14 cellular contexts compared by ENCODE assay signal in the genomic region with DNA sequence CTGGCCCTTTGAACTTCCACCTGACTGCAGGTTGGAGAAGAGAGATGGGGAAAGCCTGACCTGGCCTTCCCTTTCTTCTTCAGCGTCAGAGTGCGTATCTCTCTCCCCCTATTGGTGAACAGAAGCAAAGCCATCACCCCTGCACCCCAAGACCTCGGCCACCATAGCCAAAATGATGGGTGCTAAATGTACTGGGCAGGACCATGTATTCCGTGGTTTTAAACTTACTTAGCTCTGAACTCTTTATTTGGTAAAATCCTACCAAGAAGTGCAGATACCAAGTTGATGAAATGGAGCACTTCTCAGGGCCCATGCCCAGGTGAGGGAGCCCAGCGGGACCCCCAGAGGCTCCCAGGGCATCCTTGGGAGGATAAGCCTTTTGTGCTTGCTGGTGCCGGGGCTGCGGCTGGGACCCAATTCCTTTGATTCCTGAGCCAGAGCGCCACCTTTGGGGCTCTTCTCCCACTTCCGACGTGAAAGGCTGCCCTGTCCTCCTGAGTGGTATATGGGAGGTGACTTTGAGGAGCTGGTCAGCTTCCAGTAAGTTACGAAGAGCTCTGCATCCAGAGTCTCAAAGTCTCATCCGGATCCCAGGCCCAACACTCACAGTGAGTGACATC. TPM values are rescaled to one million over a fixed set of nuclear protein-coding genes. Genes with fewer than 3 reads are reported as not detected.
DNase-seq lines count a peak whose midpoint lies in the region; ATAC-seq and TF ChIP-seq lines count a peak whose summit lies in the region.
"Had no signal": no experiment of that assay in that cellular context is flagged by ENCODE, and none has a peak within 500 bp of the region (broad histone marks: within the 10 kb centered on the region; RNA-seq: fewer than 3 reads in every experiment).

No MANE protein-coding gene starts in this region.

- peaks cover 95% of the 10 kb centered on the region for H4K20me1 ChIP-seq in neural progenitor cell (ENCODE audit: low read depth)
- H4K20me1 ChIP-seq: BLaER1 treated with 17β-estradiol and CSF1 and Interleukin-3, amounts not matched to agents 10 nM and 100 nM had no signal

- TF ChIP-seq CTCF in neural progenitor cell (IDR thresholded peaks at IDR 0.05), result no peak

- ATAC-seq in activated T-helper 17 cell treated with anti-CD3 and anti-CD28 coated beads, Interleukin-2, amount 50 U/mL, for 72 hours (replicated peaks), result no peak
- ATAC-seq in HG03135 (IDR thresholded peaks at IDR 0.05; ENCODE audit: unreplicated experiment), result no peak

- no peaks in the 10 kb centered on the region for H3K27me3 ChIP-seq in CD4-positive, alpha-beta memory T cell (ENCODE audit: insufficient read depth, low read length)
- H3K27me3 ChIP-seq in muscle layer of duodenum (ENCODE audit: low read depth, low read length) (no peaks in the 10 kb centered on the region), neural progenitor cell (no peaks in the 10 kb centered on the region)
- H3K27me3 ChIP-seq: colonic mucosa had no signal

- peaks cover 92% of the 10 kb centered on the region for H3K36me3 ChIP-seq in CD4-positive, alpha-beta memory T cell (ENCODE audit: insufficient read depth, low read length)
- H3K36me3 ChIP-seq in muscle layer of duodenum (ENCODE audit: control insufficient read depth in 1 of 2, insufficient read depth in 2 of 2, low read length in 2 of 2), result peaks cover 57 to 59% of the 10 kb centered on the region in 2 donors
- no peaks in the 10 kb centered on the region for H3K36me3 ChIP-seq in neural progenitor cell
- H3K36me3 ChIP-seq: BLaER1 treated with 17β-estradiol and CSF1 and Interleukin-3, amounts not matched to agents 10 nM and 100 nM had no signal

- DNase-seq in CD4-positive, alpha-beta memory T cell, result no peak
- DNase-seq in neural progenitor cell (ENCODE audit: low spot score) (no peak), HT-29 (ENCODE audit: low spot score) (no peak), D341Med (ENCODE audit: low spot score) (no peak)
- DNase-seq: retina; stimulated activated CD4-positive, alpha-beta T cell treated with anti-CD3 and anti-CD28 coated beads, Interleukin-4, amount 100 ng/mL, for 4 hours; SW 1271 had no signal

- H3K4me1 ChIP-seq in CD4-positive, alpha-beta memory T cell (ENCODE audit: insufficient read depth, low read length), result peaks cover 97% of the 10 kb centered on the region
- H3K4me1 ChIP-seq in muscle layer of duodenum (ENCODE audit: control insufficient read depth in 1 of 2, insufficient read depth in 2 of 2, low read length in 2 of 2) (peaks cover 50 to 86% of the 10 kb centered on the region in 2 donors), neural progenitor cell (peaks cover 6% of the 10 kb centered on the region)

- peak overlapping the region in 3 of 8 donors; percentile 5 to 25 (median 23) for H3K4me3 Mint-ChIP-seq in CD4-positive, alpha-beta memory T cell
- H3K4me3 Mint-ChIP-seq in activated T-helper 17 cell treated with anti-CD3 and anti-CD28 coated beads, Interleukin-2, amount 50 U/mL, for 72 hours, result peak overlapping the region; percentile 54
- H3K4me3 Mint-ChIP-seq in neural progenitor cell, result no peak overlapping the region

- H2AFZ ChIP-seq in neural progenitor cell (replicated peaks), result no peak overlapping the region

- intact Hi-C loops in CD4-positive, alpha-beta memory T cell (cut with micrococcal nuclease), result no loop called here

- no peak overlapping the region for H3K9ac ChIP-seq in neural progenitor cell
- H3K9ac ChIP-seq: BLaER1 treated with 17β-estradiol and CSF1 and Interleukin-3, amounts not matched to agents 10 nM and 100 nM had no signal

- H3K4me1 Mint-ChIP-seq in CD4-positive, alpha-beta memory T cell, result peaks cover 49 to 100% (median 86%) of the 10 kb centered on the region in 4 donors
- peaks cover 72% of the 10 kb centered on the region for H3K4me1 Mint-ChIP-seq in activated T-helper 17 cell treated with anti-CD3 and anti-CD28 coated beads, Interleukin-2, amount 50 U/mL, for 72 hours
- peaks cover 81% of the 10 kb centered on the region for H3K4me1 Mint-ChIP-seq in neural progenitor cell

- no peak overlapping the region for H3K27ac ChIP-seq in CD4-positive, alpha-beta memory T cell (ENCODE audit: low read depth, low read length)
- H3K27ac ChIP-seq in muscle layer of duodenum (ENCODE audit: low read length), result peak overlapping the region; percentile 23
- H3K27ac ChIP-seq in neural progenitor cell, result no peak overlapping the region
- H3K27ac ChIP-seq: BLaER1 treated with 17β-estradiol and CSF1 and Interleukin-3, amounts not matched to agents 10 nM and 100 nM; colonic mucosa had no signal

- no peaks in the 10 kb centered on the region for H3K27me3 Mint-ChIP-seq in CD4-positive, alpha-beta memory T cell
- no peaks in the 10 kb centered on the region for H3K27me3 Mint-ChIP-seq in activated T-helper 17 cell treated with anti-CD3 and anti-CD28 coated beads, Interleukin-2, amount 50 U/mL, for 72 hours
- peaks cover 12% of the 10 kb centered on the region for H3K27me3 Mint-ChIP-seq in neural progenitor cell (ENCODE audit: insufficient read depth, low read depth)

- peak overlapping the region; percentile 11 to 90 (median 75) for H3K27ac Mint-ChIP-seq in CD4-positive, alpha-beta memory T cell
- no peak overlapping the region for H3K27ac Mint-ChIP-seq in activated T-helper 17 cell treated with anti-CD3 and anti-CD28 coated beads, Interleukin-2, amount 50 U/mL, for 72 hours
- H3K27ac Mint-ChIP-seq in neural progenitor cell, result no peak overlapping the region

- H3K4me3 ChIP-seq in CD4-positive, alpha-beta memory T cell (ENCODE audit: low read length in 2 of 2), result no peak overlapping the region
- no peak overlapping the region for H3K4me3 ChIP-seq in muscle layer of duodenum (ENCODE audit: low read depth in 1 of 2, low read length in 2 of 2)
- H3K4me3 ChIP-seq in neural progenitor cell, result no peak overlapping the region
- H3K4me3 ChIP-seq: BLaER1 treated with 17β-estradiol and CSF1 and Interleukin-3, amounts not matched to agents 10 nM and 100 nM; colonic mucosa had no signal

- POLR2A ChIA-PET in CD4-positive, alpha-beta memory T cell (lab: Charles Lee; ENCODE audit: partially characterized antibody), result interaction anchor here (1.0 to 1.7 kb wide), 4 partner anchors 10 to 294 kb away, joined by 3 to 8 read pairs (median 3); a partner anchor contains a TSS

- H3F3A ChIP-seq in neural progenitor cell (ENCODE audit: low read depth), result no peaks in the 10 kb centered on the region

- H3K36me3 Mint-ChIP-seq in CD4-positive, alpha-beta memory T cell, result peaks cover 83 to 97% of the 10 kb centered on the region in 2 donors
- H3K36me3 Mint-ChIP-seq in activated T-helper 17 cell treated with anti-CD3 and anti-CD28 coated beads, Interleukin-2, amount 50 U/mL, for 72 hours (ENCODE audit: low read depth), result peaks cover 100% of the 10 kb centered on the region
- peaks cover 75% of the 10 kb centered on the region for H3K36me3 Mint-ChIP-seq in neural progenitor cell

- no peak overlapping the region for H3K4me2 ChIP-seq in neural progenitor cell
- H3K4me2 ChIP-seq: BLaER1 treated with 17β-estradiol and CSF1 and Interleukin-3, amounts not matched to agents 10 nM and 100 nM had no signal

- TF ChIP-seq POLR2A in GM18526 (IDR thresholded peaks at IDR 0.05; ENCODE audit: extremely low read depth, insufficient read length), result peak; percentile 14

- H3K79me2 ChIP-seq in neural progenitor cell (ENCODE audit: low read depth), result peaks cover 31% of the 10 kb centered on the region

- H3K9me3 Mint-ChIP-seq in CD4-positive, alpha-beta memory T cell, result peaks cover 0 to 2% (median 0%) of the 10 kb centered on the region in 8 donors
- no peaks in the 10 kb centered on the region for H3K9me3 Mint-ChIP-seq in activated T-helper 17 cell treated with anti-CD3 and anti-CD28 coated beads, Interleukin-2, amount 50 U/mL, for 72 hours
- no peaks in the 10 kb centered on the region for H3K9me3 Mint-ChIP-seq in neural progenitor cell

- no peaks in the 10 kb centered on the region for H3K9me3 ChIP-seq in CD4-positive, alpha-beta memory T cell (ENCODE audit: control insufficient read depth in 1 of 2, low read length in 2 of 2)
- no peaks in the 10 kb centered on the region for H3K9me3 ChIP-seq in muscle layer of duodenum (ENCODE audit: control insufficient read depth in 1 of 2, low read length in 2 of 2)
- no peaks in the 10 kb centered on the region for H3K9me3 ChIP-seq in neural progenitor cell (ENCODE audit: low read depth)
- H3K9me3 ChIP-seq: BLaER1 treated with 17β-estradiol and CSF1 and Interleukin-3, amounts not matched to agents 10 nM and 100 nM; colonic mucosa had no signal

- CTCF ChIA-PET in CD4-positive, alpha-beta memory T cell (lab: Charles Lee; ENCODE audit: partially characterized antibody), result interaction anchor here (1.0 to 11.5 kb wide), 4 partner anchors 175 to 398 kb away, joined by 3 to 217 read pairs (median 4); no protein-coding TSS in a partner anchor

RNA-seq across cellular contexts. Expression of a gene that starts 9.4 kb away (rescaled TPM):
- total RNA-seq in CD4-positive, alpha-beta memory T cell, result 100 to 1,000 TPM; 150 to 151 TPM
- polyA plus RNA-seq in CD4-positive, alpha-beta memory T cell, result 100 to 1,000 TPM in 1 of 2 donors, 10 to 100 TPM in 1; 83.3 to 103 TPM
- total RNA-seq in activated T-helper 17 cell treated with anti-CD3 and anti-CD28 coated beads, Interleukin-2, amount 50 U/mL, for 72 hours, result 100 to 1,000 TPM; 378 to 404 TPM
- total RNA-seq in neural progenitor cell (ENCODE audit: low replicate concordance), result 95.8 and 103 TPM in 2 replicates
- total RNA-seq in HT-29 (2014; rRNA removed; shearing (Covaris generic)), result not detected in 2 replicates
- total RNA-seq: M059J had no signal

RNA-seq across cellular contexts. Expression of a gene that starts 38.0 kb away (rescaled TPM):
- total RNA-seq in CD4-positive, alpha-beta memory T cell, result 10 to 100 TPM; 15.2 to 17.3 TPM
- 1 to 10 TPM; 1.9 to 2.7 TPM for polyA plus RNA-seq in CD4-positive, alpha-beta memory T cell
- total RNA-seq in activated T-helper 17 cell treated with anti-CD3 and anti-CD28 coated beads, Interleukin-2, amount 50 U/mL, for 72 hours, result 10 to 100 TPM in 1 of 2 donors, 1 to 10 TPM in 1; 6.8 to 12.7 TPM
- total RNA-seq in neural progenitor cell (ENCODE audit: low replicate concordance), result 7.1 and 18.1 TPM in 2 replicates
- total RNA-seq in HT-29 (2014; rRNA removed; shearing (Covaris generic)), result 2.2 and 4.6 TPM in 2 replicates

Comparison
In these comparisons a context has a peak if more than half of its experiments do, and no peak if none do; other contexts are left out.
1. H3K27ac Mint-ChIP-seq: peak in CD4-positive, alpha-beta memory T cell (7 of 7); none in activated T-helper 17 cell treated with anti-CD3 and anti-CD28 coated beads, Interleukin-2, amount 50 U/mL, for 72 hours (single experiment) and neural progenitor cell (single experiment).
2. RNA of a gene that starts 9.4 kb away (total RNA-seq): 378 to 404 TPM in activated T-helper 17 cell treated with anti-CD3 and anti-CD28 coated beads, Interleukin-2, amount 50 U/mL, for 72 hours, 150 to 151 TPM in CD4-positive, alpha-beta memory T cell and 95.8 to 103 TPM in neural progenitor cell; not detected in HT-29; every median in the first group is over 10 times any median in the second.